Comparison of ENCODE assay signal across 25 cellular contexts in the genomic region with DNA sequence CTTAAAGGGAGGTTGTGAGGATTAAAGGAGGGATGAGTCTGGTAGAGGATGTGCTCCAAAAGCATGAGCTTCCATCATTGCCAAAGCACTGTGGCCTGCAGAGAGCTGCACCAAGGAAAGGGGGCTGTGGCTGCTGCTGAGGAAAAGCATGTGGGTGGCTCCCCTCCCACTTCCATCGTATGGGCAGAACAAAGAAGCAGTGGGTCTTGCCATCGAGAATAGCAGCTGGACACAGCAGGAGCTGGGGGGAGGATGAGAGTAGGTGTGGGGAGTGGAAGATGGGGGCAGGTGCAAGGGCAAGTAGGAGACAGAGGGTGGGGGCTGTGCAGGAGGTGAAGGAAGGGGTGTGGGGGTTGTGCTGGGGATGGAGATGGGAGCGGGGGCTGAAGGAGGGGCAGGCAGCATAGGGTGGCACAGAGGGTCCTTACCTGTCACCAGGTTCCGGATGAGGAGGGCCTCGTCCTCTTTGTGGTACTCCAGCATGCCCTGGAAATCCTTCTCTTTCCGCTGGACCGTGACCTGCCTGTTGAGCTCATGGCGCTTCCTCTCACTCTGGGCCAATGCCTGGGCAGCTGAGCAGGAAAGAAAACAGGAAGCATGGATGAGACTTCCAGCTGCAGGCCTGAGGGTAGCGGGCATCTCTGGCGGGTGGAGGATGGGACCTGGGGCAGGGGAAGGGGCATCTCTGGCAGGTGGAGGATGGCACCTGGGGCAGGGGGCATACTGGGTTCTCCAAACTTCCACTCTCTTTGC. TPM values are rescaled to one million over a fixed set of nuclear protein-coding genes. Genes with fewer than 3 reads are reported as not detected.
A peak's percentile ranks its signal among the peaks of the same experiment; 100 is the strongest.
DNase-seq lines count a peak whose midpoint lies in the region; ATAC-seq and TF ChIP-seq lines count a peak whose summit lies in the region.
"Had no signal": no experiment of that assay in that cellular context is flagged by ENCODE, and none has a peak within 500 bp of the region (broad histone marks: within the 10 kb centered on the region; RNA-seq: fewer than 3 reads in every experiment).

No MANE protein-coding gene starts in this region.

- POLR2A ChIA-PET in GM10248 (lab: Yijun Ruan, JAX): no interaction called here

- 66% methylated on average over 10 of the region's 10 CpGs for WGBS in right cardiac atrium

- no peak for ATAC-seq in right cardiac atrium
- ATAC-seq in activated CD4-positive, CD25-positive, alpha-beta regulatory T cell treated with anti-CD3 and anti-CD28 coated beads, Interleukin-2, amount 50 U/mL, for 24 hours: no peak
- ATAC-seq: naive thymus-derived CD4-positive, alpha-beta T cell; pancreas; upper lobe of right lung had no signal

- no peaks in the 10 kb centered on the region for H3K9me3 Mint-ChIP-seq in activated T-helper 2 cell treated with anti-CD3 and anti-CD28 coated beads, Interferon-gamma antibody, Interleukin-2, Interleukin-4, amounts not matched to agents 10 μg/mL and 5 μg/mL and 100 μg/mL, durations not matched to agents 14 hours and 24 hours and 36 hours
- H3K9me3 Mint-ChIP-seq: activated CD4-positive, alpha-beta T cell treated with anti-CD3 and anti-CD28 coated beads, Interleukin-2, amount 10 ng/mL, durations not matched to agents 24 days and 14 days; naive thymus-derived CD4-positive, alpha-beta T cell had no signal

- peak; percentile 21 for DNase-seq in right atrium auricular region (ENCODE audit: low spot score)
- DNase-seq in right cardiac atrium: no peak
- peak; percentile 19 for DNase-seq in NCI-H2107 (lab: John Stamatoyannopoulos, UW)
- DNase-seq in dermis blood vessel endothelial cell: peak; percentile 37
- no peak for DNase-seq in KBM-7
- no peak for DNase-seq in activated T-helper 2 cell treated with anti-CD3 and anti-CD28 coated beads, Interferon-gamma antibody, Interleukin-2, Interleukin-4, amounts not matched to agents 10 μg/mL and 5 μg/mL and 100 μg/mL, durations not matched to agents 14 hours and 24 hours and 36 hours (ENCODE audit: low spot score)
- no peak for DNase-seq in GM10248 (ENCODE audit: extremely low spot score)
- DNase-seq: activated CD4-positive, alpha-beta T cell treated with anti-CD3 and anti-CD28 coated beads, Interleukin-2, amount 10 ng/mL, durations not matched to agents 24 days and 14 days; activated effector memory CD4-positive, alpha-beta T cell treated with anti-CD3 and anti-CD28 coated beads, Interleukin-2, amount 50 U/mL, for 16 hours; adrenal gland; C1 segment of cervical spinal cord; cortex of kidney; DND-41; hippocampal formation; islet precursor cell; mammary epithelial cell; naive thymus-derived CD4-positive, alpha-beta T cell; pancreas; SIG-M5; stimulated activated CD4-positive, alpha-beta T cell treated with anti-CD3 and anti-CD28 coated beads, Interleukin-2, amount 100 ng/mL, for 24 hours; stomach; T-helper 1 cell; upper lobe of right lung had no signal

- peaks cover 9% of the 10 kb centered on the region for H3K27me3 Mint-ChIP-seq in activated T-helper 2 cell treated with anti-CD3 and anti-CD28 coated beads, Interferon-gamma antibody, Interleukin-2, Interleukin-4, amounts not matched to agents 10 μg/mL and 5 μg/mL and 100 μg/mL, durations not matched to agents 14 hours and 24 hours and 36 hours (ENCODE audit: low read depth)

- no peaks in the 10 kb centered on the region for H3K36me3 Mint-ChIP-seq in activated T-helper 2 cell treated with anti-CD3 and anti-CD28 coated beads, Interferon-gamma antibody, Interleukin-2, Interleukin-4, amounts not matched to agents 10 μg/mL and 5 μg/mL and 100 μg/mL, durations not matched to agents 14 hours and 24 hours and 36 hours (ENCODE audit: low read depth)
- H3K36me3 Mint-ChIP-seq: naive thymus-derived CD4-positive, alpha-beta T cell had no signal

- no peaks in the 10 kb centered on the region for H3K36me3 ChIP-seq in right atrium auricular region
- H3K36me3 ChIP-seq: adrenal gland, breast epithelium, upper lobe of right lung had no signal

- no peak overlapping the region for H3K4me3 Mint-ChIP-seq in activated T-helper 2 cell treated with anti-CD3 and anti-CD28 coated beads, Interferon-gamma antibody, Interleukin-2, Interleukin-4, amounts not matched to agents 10 μg/mL and 5 μg/mL and 100 μg/mL, durations not matched to agents 14 hours and 24 hours and 36 hours (ENCODE audit: low read depth)
- H3K4me3 Mint-ChIP-seq: activated CD4-positive, alpha-beta T cell treated with anti-CD3 and anti-CD28 coated beads, Interleukin-2, amount 10 ng/mL, durations not matched to agents 24 days and 14 days; naive thymus-derived CD4-positive, alpha-beta T cell had no signal

- H3K27ac ChIP-seq in right atrium auricular region (no peak overlapping the region), right cardiac atrium (ENCODE audit: low read length) (no peak overlapping the region)
- H3K27ac ChIP-seq: adrenal gland, breast epithelium, pancreas, stomach, upper lobe of right lung had no signal

- H3K4me3 ChIP-seq in right atrium auricular region (no peak overlapping the region), right cardiac atrium (ENCODE audit: low read length) (no peak overlapping the region)
- H3K4me3 ChIP-seq: adrenal gland, breast epithelium, pancreas, stomach, upper lobe of right lung had no signal

- H3K4me1 ChIP-seq in right atrium auricular region: peaks cover 0 to 16% of the 10 kb centered on the region in 2 donors
- H3K4me1 ChIP-seq in right cardiac atrium (ENCODE audit: control insufficient read depth, insufficient read depth, low read length): peaks cover 2% of the 10 kb centered on the region
- H3K4me1 ChIP-seq: adrenal gland, breast epithelium, pancreas, upper lobe of right lung had no signal

- H3K27ac Mint-ChIP-seq in activated T-helper 2 cell treated with anti-CD3 and anti-CD28 coated beads, Interferon-gamma antibody, Interleukin-2, Interleukin-4, amounts not matched to agents 10 μg/mL and 5 μg/mL and 100 μg/mL, durations not matched to agents 14 hours and 24 hours and 36 hours: no peak overlapping the region
- H3K27ac Mint-ChIP-seq: activated CD4-positive, alpha-beta T cell treated with anti-CD3 and anti-CD28 coated beads, Interleukin-2, amount 10 ng/mL, durations not matched to agents 24 days and 14 days; naive thymus-derived CD4-positive, alpha-beta T cell had no signal

- no peaks in the 10 kb centered on the region for H3K4me1 Mint-ChIP-seq in activated T-helper 2 cell treated with anti-CD3 and anti-CD28 coated beads, Interferon-gamma antibody, Interleukin-2, Interleukin-4, amounts not matched to agents 10 μg/mL and 5 μg/mL and 100 μg/mL, durations not matched to agents 14 hours and 24 hours and 36 hours (ENCODE audit: low read depth)

- in situ Hi-C loops in KBM-7 (cut with MboI; ENCODE audit: low pct_unique_long_range_greater_than_20kb, low sequenced_read_pairs): no loop called here

- CTCF ChIA-PET in GM10248 (lab: Yijun Ruan, JAX): interaction anchor here (2.4 to 6.6 kb wide), 2 partner anchors 11 to 12 kb away, joined by 7 to 43 read pairs; no protein-coding TSS in a partner anchor

- H3K9me3 ChIP-seq in right atrium auricular region (no peaks in the 10 kb centered on the region), right cardiac atrium (ENCODE audit: control insufficient read depth, low read length) (no peaks in the 10 kb centered on the region)
- H3K9me3 ChIP-seq: adrenal gland, breast epithelium, pancreas, stomach, upper lobe of right lung had no signal

- TF ChIP-seq CTCF in right atrium auricular region (IDR thresholded peaks at IDR 0.05): no peak
- TF ChIP-seq CTCF in GM10248 (IDR thresholded peaks at IDR 0.05; ENCODE audit: control extremely low read depth, extremely low read depth, low read depth, missing control alignments): no peak

- H3K27me3 ChIP-seq in right atrium auricular region: no peaks in the 10 kb centered on the region
- no peaks in the 10 kb centered on the region for H3K27me3 ChIP-seq in right cardiac atrium (ENCODE audit: control insufficient read depth, insufficient read depth)
- H3K27me3 ChIP-seq: adrenal gland, breast epithelium, pancreas, upper lobe of right lung had no signal

- intact Hi-C loops in right cardiac atrium (cut with DNase I): loop anchor here in 1 of 4 donors (5.0 kb wide), 1 partner anchor 45 kb away; no protein-coding TSS in a partner anchor
- intact Hi-C loops in activated T-helper 2 cell treated with anti-CD3 and anti-CD28 coated beads, Interferon-gamma antibody, Interleukin-2, Interleukin-4, amounts not matched to agents 10 μg/mL and 5 μg/mL and 100 μg/mL, durations not matched to agents 14 hours and 24 hours and 36 hours (cut with micrococcal nuclease): no loop called here

RNA-seq across cellular contexts. Expression of gene ACAA2, which starts 33.6 kb away (rescaled TPM):
- total RNA-seq in right atrium auricular region (100 to 1,000 TPM; 115 to 149 TPM), right cardiac atrium (100 to 1,000 TPM in 3 of 4 donors, 10 to 100 TPM in 1; 95.8 to 145 (median 123) TPM), dermis blood vessel endothelial cell (27.4 and 40.7 TPM in 2 replicates)
- 146 TPM for polyA plus RNA-seq in right cardiac atrium
- 82.9 and 85.7 TPM in 2 replicates for total RNA-seq in activated T-helper 2 cell treated with anti-CD3 and anti-CD28 coated beads, Interferon-gamma antibody, Interleukin-2, Interleukin-4, amounts not matched to agents 10 μg/mL and 5 μg/mL and 100 μg/mL, durations not matched to agents 14 hours and 24 hours and 36 hours

Comparison
In these comparisons a context has a peak if more than half of its experiments do, and no peak if none do; other contexts are left out.
1. DNase-seq: peak in right atrium auricular region (single experiment), NCI-H2107 (single experiment) and dermis blood vessel endothelial cell (single experiment); none in right cardiac atrium (0 of 3), KBM-7 (single experiment), activated T-helper 2 cell treated with anti-CD3 and anti-CD28 coated beads, Interferon-gamma antibody, Interleukin-2, Interleukin-4, amounts not matched to agents 10 μg/mL and 5 μg/mL and 100 μg/mL, durations not matched to agents 14 hours and 24 hours and 36 hours (single experiment) and GM10248 (single experiment).